In the genomic region with DNA sequence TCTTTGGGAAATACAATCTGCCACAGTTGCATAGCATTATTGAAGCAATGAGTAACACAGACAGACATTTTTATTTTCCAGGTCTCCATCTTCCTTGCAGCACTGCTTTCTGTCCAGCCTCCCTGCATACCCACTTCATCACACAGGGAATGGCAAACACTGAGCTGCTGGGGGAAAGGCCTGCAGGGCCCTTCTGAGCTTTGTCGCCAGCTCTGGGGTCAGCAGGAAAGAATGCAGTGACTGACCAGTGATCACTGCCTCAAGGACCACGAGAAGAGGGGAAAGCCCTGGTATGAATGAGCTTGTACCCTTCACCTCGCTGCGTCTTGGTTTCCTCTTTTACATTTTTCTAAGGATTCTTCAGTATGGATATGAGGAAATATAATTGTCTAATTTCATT, we compare ENCODE assay signal across 1 cellular context.
TF ChIP-seq lines count a peak whose summit lies in the region.

No MANE protein-coding gene starts in this region.

TF ChIP-seq in HCT116, 20 proteins besides CTCF, POLR2A, EP300 and RAD21 (continued from another document):
- TF ChIP-seq SRF (IDR thresholded peaks at IDR 0.05; ENCODE audit: low read depth) (no peak), CBX3 (IDR thresholded peaks at IDR 0.05; ENCODE audit: low read depth) (no peak), SP1 (IDR thresholded peaks at IDR 0.05; ENCODE audit: low read depth) (no peak), JUND (IDR thresholded peaks at IDR 0.05) (no peak), TCF7L2 (IDR thresholded peaks at IDR 0.05; ENCODE audit: borderline replicate concordance, extremely low read depth, insufficient read depth, insufficient read length) (no peak), ZNF274 (IDR thresholded peaks at IDR 0.05; ENCODE audit: low read depth, low read length) (no peak), EZH2phosphoT487 (IDR thresholded peaks at IDR 0.05; ENCODE audit: borderline replicate concordance) (no peak), SIN3A (IDR thresholded peaks at IDR 0.05; ENCODE audit: low read depth) (no peak), EZH2 (IDR thresholded peaks at IDR 0.05) (no peak)
- TF ChIP-seq, protein P1, sequence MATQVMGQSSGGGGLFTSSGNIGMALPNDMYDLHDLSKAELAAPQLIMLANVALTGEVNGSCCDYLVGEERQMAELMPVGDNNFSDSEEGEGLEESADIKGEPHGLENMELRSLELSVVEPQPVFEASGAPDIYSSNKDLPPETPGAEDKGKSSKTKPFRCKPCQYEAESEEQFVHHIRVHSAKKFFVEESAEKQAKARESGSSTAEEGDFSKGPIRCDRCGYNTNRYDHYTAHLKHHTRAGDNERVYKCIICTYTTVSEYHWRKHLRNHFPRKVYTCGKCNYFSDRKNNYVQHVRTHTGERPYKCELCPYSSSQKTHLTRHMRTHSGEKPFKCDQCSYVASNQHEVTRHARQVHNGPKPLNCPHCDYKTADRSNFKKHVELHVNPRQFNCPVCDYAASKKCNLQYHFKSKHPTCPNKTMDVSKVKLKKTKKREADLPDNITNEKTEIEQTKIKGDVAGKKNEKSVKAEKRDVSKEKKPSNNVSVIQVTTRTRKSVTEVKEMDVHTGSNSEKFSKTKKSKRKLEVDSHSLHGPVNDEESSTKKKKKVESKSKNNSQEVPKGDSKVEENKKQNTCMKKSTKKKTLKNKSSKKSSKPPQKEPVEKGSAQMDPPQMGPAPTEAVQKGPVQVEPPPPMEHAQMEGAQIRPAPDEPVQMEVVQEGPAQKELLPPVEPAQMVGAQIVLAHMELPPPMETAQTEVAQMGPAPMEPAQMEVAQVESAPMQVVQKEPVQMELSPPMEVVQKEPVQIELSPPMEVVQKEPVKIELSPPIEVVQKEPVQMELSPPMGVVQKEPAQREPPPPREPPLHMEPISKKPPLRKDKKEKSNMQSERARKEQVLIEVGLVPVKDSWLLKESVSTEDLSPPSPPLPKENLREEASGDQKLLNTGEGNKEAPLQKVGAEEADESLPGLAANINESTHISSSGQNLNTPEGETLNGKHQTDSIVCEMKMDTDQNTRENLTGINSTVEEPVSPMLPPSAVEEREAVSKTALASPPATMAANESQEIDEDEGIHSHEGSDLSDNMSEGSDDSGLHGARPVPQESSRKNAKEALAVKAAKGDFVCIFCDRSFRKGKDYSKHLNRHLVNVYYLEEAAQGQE (IDR thresholded peaks at IDR 0.05; ENCODE audit: low read depth) = no peak
TF ChIP-seq in HCT116: peak in this region for 0.
